In genomic region chr14:72758420-72758819, GRCh38 we compare ENCODE assay signal across 2 cellular contexts.
TF ChIP-seq lines count a peak whose summit lies in the region.

No MANE protein-coding gene starts in this region.

TF ChIP-seq in HepG2, 621 proteins besides CTCF, POLR2A, EP300 and RAD21:
- TF ChIP-seq STAG1 (CRISPR knock-in tag; IDR thresholded peaks at IDR 0.05) (peak; percentile 70), SMC3 (IDR thresholded peaks at IDR 0.05; ENCODE audit: low read length) (peak; percentile 44; the same call in 1 of the 2 replicates), ZNF225 (CRISPR knock-in tag; IDR thresholded peaks at IDR 0.05) (no peak)
TF ChIP-seq in HepG2: peak in this region for 2.

TF ChIP-seq in H1, 55 proteins besides CTCF, POLR2A, EP300 and RAD21:
- TF ChIP-seq TAF7 (optimal IDR thresholded peaks at IDR 0.05; ENCODE audit: borderline replicate concordance, low read depth, low read length) (no peak), FOSL1 (IDR thresholded peaks at IDR 0.05; ENCODE audit: insufficient read depth, low read depth, low read length) (no peak), RNF2 (IDR thresholded peaks at IDR 0.05; ENCODE audit: borderline replicate concordance, low read depth, low read length, missing control alignments, poor library complexity, severe bottlenecking) (no peak), HDAC2 (IDR thresholded peaks at IDR 0.05; ENCODE audit: borderline replicate concordance in 1 of 2, low read depth in 2 of 2, low read length in 2 of 2) (no peak), NANOG (IDR thresholded peaks at IDR 0.05; ENCODE audit: insufficient read depth, low read depth, low read length, poor library complexity, severe bottlenecking) (no peak), JUND (IDR thresholded peaks at IDR 0.05; ENCODE audit: low read length) (no peak), CREB1 (IDR thresholded peaks at IDR 0.05) (no peak), CEBPB (IDR thresholded peaks at IDR 0.05; ENCODE audit: low read depth, low read length) (no peak)
TF ChIP-seq in H1: peak in this region for 0.
